In genomic region chr7:138755831-138756590, GRCh38 we compare ENCODE assay signal across 21 cellular contexts. TPM values are rescaled to one million over a fixed set of nuclear protein-coding genes. Genes with fewer than 3 reads are reported as not detected.
DNase-seq lines count a peak whose midpoint lies in the region; ATAC-seq and TF ChIP-seq lines count a peak whose summit lies in the region.
"Had no signal": no experiment of that assay in that cellular context is flagged by ENCODE, and none has a peak within 500 bp of the region (broad histone marks: within the 10 kb centered on the region; RNA-seq: fewer than 3 reads in every experiment).

No MANE protein-coding gene starts in this region.

- no peaks in the 10 kb centered on the region for H3K36me3 Mint-ChIP-seq in activated naive CD4-positive, alpha-beta T cell treated with anti-CD3 and anti-CD28 coated beads, Interleukin-2, amount 50 U/mL, for 24 hours
- no peaks in the 10 kb centered on the region for H3K36me3 Mint-ChIP-seq in activated T-helper 17 cell treated with anti-CD3 and anti-CD28 coated beads, Interleukin-2, amount 50 U/mL, for 72 hours (ENCODE audit: low read depth)

- peak overlapping the region; percentile 8 for H3K4me2 ChIP-seq in smooth muscle cell
- H3K4me2 ChIP-seq: BLaER1 had no signal

- no peaks in the 10 kb centered on the region for H3K79me2 ChIP-seq in smooth muscle cell (ENCODE audit: low read depth)

- H3K27me3 ChIP-seq in smooth muscle cell (ENCODE audit: low read depth) = no peaks in the 10 kb centered on the region
- H3K27me3 ChIP-seq: BLaER1 had no signal

- H3F3A ChIP-seq in smooth muscle cell (ENCODE audit: low read depth) = no peaks in the 10 kb centered on the region

- H3K4me1 ChIP-seq in smooth muscle cell (ENCODE audit: low read depth) (peaks cover 7% of the 10 kb centered on the region), mucosa of descending colon (ENCODE audit: low read depth) (no peaks in the 10 kb centered on the region)

- no peak overlapping the region for H3K4me3 ChIP-seq in smooth muscle cell
- H3K4me3 ChIP-seq in mucosa of descending colon = no peak overlapping the region
- H3K4me3 ChIP-seq: BLaER1, lung had no signal

- no peak overlapping the region for H2AFZ ChIP-seq in smooth muscle cell (ENCODE audit: low read depth)

- intact Hi-C loops in mucosa of descending colon (cut with DNase I, micrococcal nuclease) = no loop called here

- H3K36me3 ChIP-seq in smooth muscle cell (ENCODE audit: low read depth) (no peaks in the 10 kb centered on the region), mucosa of descending colon (ENCODE audit: low read depth) (no peaks in the 10 kb centered on the region)
- H3K36me3 ChIP-seq: BLaER1, WERI-Rb-1 had no signal

- H3K27me3 Mint-ChIP-seq in activated naive CD4-positive, alpha-beta T cell treated with anti-CD3 and anti-CD28 coated beads, Interleukin-2, amount 50 U/mL, for 24 hours = no peaks in the 10 kb centered on the region
- no peaks in the 10 kb centered on the region for H3K27me3 Mint-ChIP-seq in activated T-helper 17 cell treated with anti-CD3 and anti-CD28 coated beads, Interleukin-2, amount 50 U/mL, for 72 hours

- H3K27ac ChIP-seq in smooth muscle cell (ENCODE audit: low read depth) = no peak overlapping the region
- H3K27ac ChIP-seq: BLaER1, WERI-Rb-1 had no signal

- 72% methylated on average over 4 of the region's 4 CpGs for WGBS in smooth muscle cell (ENCODE audit: low lambda C conversion rate)

- no peak overlapping the region for H3K4me3 Mint-ChIP-seq in activated naive CD4-positive, alpha-beta T cell treated with anti-CD3 and anti-CD28 coated beads, Interleukin-2, amount 50 U/mL, for 24 hours
- H3K4me3 Mint-ChIP-seq in activated T-helper 17 cell treated with anti-CD3 and anti-CD28 coated beads, Interleukin-2, amount 50 U/mL, for 72 hours = no peak overlapping the region
- H3K4me3 Mint-ChIP-seq: neural crest cell; T-helper 1 cell treated with Interleukin-12 subunit alpha and Interleukin-12 subunit beta and Interleukin-4 antibody, amounts not matched to agents 30 μg/mL and 1 μg/mL, for 36 hours had no signal

- H3K9me3 Mint-ChIP-seq in activated naive CD4-positive, alpha-beta T cell treated with anti-CD3 and anti-CD28 coated beads, Interleukin-2, amount 50 U/mL, for 24 hours = no peaks in the 10 kb centered on the region
- no peaks in the 10 kb centered on the region for H3K9me3 Mint-ChIP-seq in activated T-helper 17 cell treated with anti-CD3 and anti-CD28 coated beads, Interleukin-2, amount 50 U/mL, for 72 hours
- H3K9me3 Mint-ChIP-seq: neural crest cell; T-helper 1 cell treated with Interleukin-12 subunit alpha and Interleukin-12 subunit beta and Interleukin-4 antibody, amounts not matched to agents 30 μg/mL and 1 μg/mL, for 36 hours had no signal

- peaks cover 53% of the 10 kb centered on the region for H3K4me1 Mint-ChIP-seq in activated naive CD4-positive, alpha-beta T cell treated with anti-CD3 and anti-CD28 coated beads, Interleukin-2, amount 50 U/mL, for 24 hours
- peaks cover 33% of the 10 kb centered on the region for H3K4me1 Mint-ChIP-seq in activated T-helper 17 cell treated with anti-CD3 and anti-CD28 coated beads, Interleukin-2, amount 50 U/mL, for 72 hours

- H4K20me1 ChIP-seq in smooth muscle cell (ENCODE audit: low read depth) = no peaks in the 10 kb centered on the region
- H4K20me1 ChIP-seq: BLaER1 had no signal

- no peaks in the 10 kb centered on the region for H3K9me3 ChIP-seq in smooth muscle cell (replicated peaks; ENCODE audit: low read depth)
- no peaks in the 10 kb centered on the region for H3K9me3 ChIP-seq in mucosa of descending colon

- H3K27ac Mint-ChIP-seq in activated naive CD4-positive, alpha-beta T cell treated with anti-CD3 and anti-CD28 coated beads, Interleukin-2, amount 50 U/mL, for 24 hours = peak overlapping the region; percentile 70
- peak overlapping the region; percentile 77 for H3K27ac Mint-ChIP-seq in activated T-helper 17 cell treated with anti-CD3 and anti-CD28 coated beads, Interleukin-2, amount 50 U/mL, for 72 hours
- H3K27ac Mint-ChIP-seq: T-helper 1 cell treated with Interleukin-12 subunit alpha and Interleukin-12 subunit beta and Interleukin-4 antibody, amounts not matched to agents 30 μg/mL and 1 μg/mL, for 36 hours had no signal

- TF ChIP-seq CTCF in smooth muscle cell (IDR thresholded peaks at IDR 0.05; ENCODE audit: borderline replicate concordance, insufficient read depth, poor library complexity, severe bottlenecking) (no peak), mucosa of descending colon (IDR thresholded peaks at IDR 0.05) (no peak)

- no peak for ATAC-seq in activated T-helper 17 cell treated with anti-CD3 and anti-CD28 coated beads, Interleukin-2, amount 50 U/mL, for 72 hours (replicated peaks)
- ATAC-seq in HG03520 (IDR thresholded peaks at IDR 0.05; ENCODE audit: unreplicated experiment) (no peak), GM21515 (IDR thresholded peaks at IDR 0.05; ENCODE audit: unreplicated experiment) (no peak), mucosa of descending colon (no peak)

- DNase-seq in activated naive CD4-positive, alpha-beta T cell treated with Interleukin-2 at 50 U/mL for 16 hours = no peak
- peak; percentile 33 for DNase-seq in medulla oblongata (ENCODE audit: extremely low spot score)
- no peak for DNase-seq in smooth muscle cell (lab: John Stamatoyannopoulos, UW; ENCODE audit: unreplicated experiment)
- no peak for DNase-seq in mucosa of descending colon
- DNase-seq: activated CD4-positive, alpha-beta T cell treated with anti-CD3 and anti-CD28 coated beads, Interleukin-2, amount 50 U/mL, for 48 hours; activated naive CD4-positive, alpha-beta T cell treated with anti-CD3 and anti-CD28 coated beads, Interleukin-2, amount 50 U/mL, for 16 hours; activated T-cell treated with anti-CD3 and anti-CD28 coated beads, Interleukin-2, amount 50 U/mL, for 1 hour; Karpas-422; NCI-H1105; NCI-H526; SIG-M5; stimulated activated CD4-positive, alpha-beta T cell treated with anti-CD3 and anti-CD28 coated beads, Interleukin-12 subunit alpha, Interleukin-12 subunit beta, amount 100 ng/mL, for 4 hours; WERI-Rb-1 had no signal

- no peak overlapping the region for H3K9ac ChIP-seq in smooth muscle cell (ENCODE audit: low read depth)
- H3K9ac ChIP-seq: BLaER1 had no signal

RNA-seq across cellular contexts. Expression of gene TMEM213, which starts 41.8 kb away (rescaled TPM):
- total RNA-seq in activated T-helper 17 cell treated with anti-CD3 and anti-CD28 coated beads, Interleukin-2, amount 50 U/mL, for 72 hours = under 1 TPM in 1 of 2 donors, not detected in 1; 0.50 TPM
- total RNA-seq in smooth muscle cell (not detected in 2 replicates), mucosa of descending colon (not detected)
- not detected in 2 replicates for polyA plus RNA-seq in smooth muscle cell
- total RNA-seq: neural crest cell had no signal

RNA-seq across cellular contexts. Expression of gene ATP6V0A4, which starts 42.0 kb away (rescaled TPM):
- 1 to 10 TPM in 1 of 2 donors, under 1 TPM in 1; 0.42 to 5.5 TPM for total RNA-seq in activated T-helper 17 cell treated with anti-CD3 and anti-CD28 coated beads, Interleukin-2, amount 50 U/mL, for 72 hours
- total RNA-seq in smooth muscle cell (0.40 TPM in 1 of 2 replicates, not detected in the other), mucosa of descending colon (not detected)
- polyA plus RNA-seq in smooth muscle cell = not detected in 2 replicates
- total RNA-seq: neural crest cell had no signal

RNA-seq across cellular contexts. Expression of gene SVOPL, which starts 54.8 kb away (rescaled TPM):
- total RNA-seq in activated T-helper 17 cell treated with anti-CD3 and anti-CD28 coated beads, Interleukin-2, amount 50 U/mL, for 72 hours = not detected
- total RNA-seq in smooth muscle cell = 0.31 TPM in 1 of 2 replicates, not detected in the other
- polyA plus RNA-seq in smooth muscle cell = 0.96 TPM in 1 of 2 replicates, not detected in the other
- 1 to 10 TPM; 1.8 to 3.1 (median 2.9) TPM for total RNA-seq in mucosa of descending colon
- total RNA-seq: neural crest cell had no signal
